Comparison of ENCODE assay signal across 30 cellular contexts in the genomic region with DNA sequence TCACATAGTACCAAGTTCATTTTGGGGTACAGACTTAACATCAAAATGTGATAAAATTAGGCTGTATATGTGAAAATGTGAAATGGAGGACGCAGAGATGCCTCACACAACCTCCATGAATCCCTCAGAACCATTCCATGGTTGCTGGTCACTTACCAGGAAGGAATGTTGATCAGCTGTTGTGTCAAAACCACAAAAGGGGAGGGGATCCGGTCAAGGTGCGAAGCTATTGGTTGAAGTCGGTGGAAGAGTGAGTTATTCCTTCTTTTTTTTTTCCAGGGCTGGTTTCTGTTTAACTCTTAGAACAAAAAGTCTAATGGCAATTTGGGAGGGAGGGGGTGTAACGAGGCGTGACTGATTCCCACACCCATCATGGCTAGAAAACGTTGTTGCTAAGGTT. TPM values are rescaled to one million over a fixed set of nuclear protein-coding genes. Genes with fewer than 3 reads are reported as not detected.
"Had no signal": no experiment of that assay in that cellular context is flagged by ENCODE, and none has a peak within 500 bp of the region (broad histone marks: within the 10 kb centered on the region; RNA-seq: fewer than 3 reads in every experiment).

No MANE protein-coding gene starts in this region.

- H3K9me3 ChIP-seq: esophagus squamous epithelium, left lung, lower lobe of right lung, upper lobe of right lung had no signal

- H3K4me1 Mint-ChIP-seq: central memory CD8-positive, alpha-beta T cell; stimulated activated memory B cell treated with anti-CD40 and anti-IgM and Interleukin-4, amounts not matched to agents 10 μg/mL and 1 μg/mL and 100 μg/mL, for 72 hours; stimulated activated naive CD8-positive, alpha-beta T cell treated with anti-CD3 and anti-CD28 coated beads, Interleukin-15, amount 100 ng/mL, for 72 hours had no signal

- H3K4me1 ChIP-seq: esophagus squamous epithelium, left lung, lower lobe of right lung, upper lobe of right lung had no signal

- H3K27ac Mint-ChIP-seq: activated naive CD4-positive, alpha-beta T cell treated with anti-CD3 and anti-CD28 coated beads, Interleukin-2, amount 50 U/mL, for 72 hours; activated T-cell treated with anti-CD3 and anti-CD28 coated beads, Interleukin-2, amount 50 U/mL, for 72 hours; natural killer cell treated with Interleukin-12 subunit alpha and Interleukin-12 subunit beta and Interleukin-15 and Interleukin-18, amount 100 ng/mL, for 72 hours; stimulated activated memory B cell treated with anti-CD40 and anti-IgM and Interleukin-4, amounts not matched to agents 10 μg/mL and 1 μg/mL and 100 μg/mL, for 72 hours; stimulated activated naive CD8-positive, alpha-beta T cell treated with anti-CD3 and anti-CD28 coated beads, Interleukin-15, amount 100 ng/mL, for 72 hours; T-helper 1 cell treated with Interleukin-12 subunit alpha and Interleukin-12 subunit beta and Interleukin-4 antibody, amounts not matched to agents 30 μg/mL and 1 μg/mL, for 36 hours had no signal

- H3K27me3 ChIP-seq: esophagus squamous epithelium, left lung, upper lobe of right lung had no signal

- H3K27ac ChIP-seq: esophagus squamous epithelium, left lung, lower lobe of right lung, upper lobe of right lung, VCaP had no signal

- H3K4me3 ChIP-seq: esophagus squamous epithelium, left lung, lower lobe of right lung, upper lobe of right lung had no signal

- H3K36me3 Mint-ChIP-seq: stimulated activated memory B cell treated with anti-CD40 and anti-IgM and Interleukin-4, amounts not matched to agents 10 μg/mL and 1 μg/mL and 100 μg/mL, for 72 hours had no signal

- H3K27me3 Mint-ChIP-seq: central memory CD8-positive, alpha-beta T cell; natural killer cell treated with Interleukin-12 subunit alpha and Interleukin-12 subunit beta and Interleukin-15 and Interleukin-18, amount 100 ng/mL, for 72 hours; stimulated activated memory B cell treated with anti-CD40 and anti-IgM and Interleukin-4, amounts not matched to agents 10 μg/mL and 1 μg/mL and 100 μg/mL, for 72 hours; stimulated activated naive CD8-positive, alpha-beta T cell treated with anti-CD3 and anti-CD28 coated beads, Interleukin-15, amount 100 ng/mL, for 72 hours had no signal

- H3K4me3 Mint-ChIP-seq: activated T-cell treated with anti-CD3 and anti-CD28 coated beads, Interleukin-2, amount 50 U/mL, for 72 hours; central memory CD8-positive, alpha-beta T cell; natural killer cell treated with Interleukin-12 subunit alpha and Interleukin-12 subunit beta and Interleukin-15 and Interleukin-18, amount 100 ng/mL, for 72 hours; stimulated activated memory B cell treated with anti-CD40 and anti-IgM and Interleukin-4, amounts not matched to agents 10 μg/mL and 1 μg/mL and 100 μg/mL, for 72 hours; stimulated activated naive CD8-positive, alpha-beta T cell treated with anti-CD3 and anti-CD28 coated beads, Interleukin-15, amount 100 ng/mL, for 72 hours; T-helper 1 cell treated with Interleukin-12 subunit alpha and Interleukin-12 subunit beta and Interleukin-4 antibody, amounts not matched to agents 30 μg/mL and 1 μg/mL, for 36 hours had no signal

- DNase-seq: activated CD4-positive, alpha-beta T cell treated with anti-CD3 and anti-CD28 coated beads for 4 hours; activated CD4-positive, alpha-beta T cell treated with anti-CD3 and anti-CD28 coated beads, Interleukin-2, amount 50 U/mL, for 4 hours; activated naive CD4-positive, alpha-beta T cell; activated T-cell treated with anti-CD3 and anti-CD28 coated beads for 4 hours; activated T-cell treated with anti-CD3 and anti-CD28 coated beads, Interleukin-2, amount 50 U/mL, for 72 hours; dermis blood vessel endothelial cell; effector CD4-positive, alpha-beta T cell; esophagus squamous epithelium; hippocampal formation; kidney; left lung; lower lobe of right lung; mesenchymal stem cell; retina; small intestine; stimulated activated CD4-positive, alpha-beta T cell treated with anti-CD3 and anti-CD28 coated beads, Interleukin-4, amount 100 ng/mL, for 24 hours; stimulated activated naive CD8-positive, alpha-beta T cell treated with anti-CD3 and anti-CD28 coated beads, Interleukin-15, amount 100 ng/mL, for 72 hours; substantia nigra; T-helper 9 cell; upper lobe of right lung had no signal

- ATAC-seq: activated naive CD4-positive, alpha-beta T cell treated with anti-CD3 and anti-CD28 coated beads, Interleukin-2, amount 50 U/mL, for 72 hours; activated T-cell treated with anti-CD3 and anti-CD28 coated beads, Interleukin-2, amount 50 U/mL, for 72 hours; left lung; lower lobe of right lung; natural killer cell treated with Interleukin-12 subunit alpha and Interleukin-12 subunit beta and Interleukin-15 and Interleukin-18, amount 100 ng/mL, for 72 hours; sciatic nerve; stimulated activated memory B cell treated with anti-CD40 and anti-IgM and Interleukin-4, amounts not matched to agents 10 μg/mL and 1 μg/mL and 100 μg/mL, for 72 hours; stimulated activated naive CD8-positive, alpha-beta T cell treated with anti-CD3 and anti-CD28 coated beads, Interleukin-15, amount 100 ng/mL, for 72 hours; upper lobe of right lung had no signal

- H3K36me3 ChIP-seq: esophagus squamous epithelium, left lung, lower lobe of right lung, upper lobe of right lung had no signal

RNA-seq across cellular contexts. Expression of a gene that starts 32.3 kb away (rescaled TPM):
- total RNA-seq: activated naive CD4-positive, alpha-beta T cell treated with anti-CD3 and anti-CD28 coated beads, Interleukin-2, amount 50 U/mL, for 72 hours; activated T-cell treated with anti-CD3 and anti-CD28 coated beads, Interleukin-2, amount 50 U/mL, for 72 hours; bronchial epithelial cell; dermis blood vessel endothelial cell; esophagus squamous epithelium; kidney; left lung; lower lobe of right lung; mononuclear cell; natural killer cell treated with Interleukin-12 subunit alpha and Interleukin-12 subunit beta and Interleukin-15 and Interleukin-18, amount 100 ng/mL, for 72 hours; osteoblast; upper lobe of right lung had no signal
